8 cellular contexts compared by ENCODE assay signal in genomic region chrX:74291964-74292891, GRCh38.
DNase-seq lines count a peak whose midpoint lies in the region; ATAC-seq lines count a peak whose summit lies in the region.

No MANE protein-coding gene starts in this region.

- ATAC-seq in GM19035 (IDR thresholded peaks at IDR 0.05; ENCODE audit: unreplicated experiment): peak; percentile 86
- ATAC-seq in HG03342 (IDR thresholded peaks at IDR 0.05; ENCODE audit: unreplicated experiment): peak; percentile 85

- H3K27me3 ChIP-seq in layer of hippocampus (ENCODE audit: control insufficient read depth, insufficient read depth, low read length): no peaks in the 10 kb centered on the region

- DNase-seq in AML-193 (lab: John Stamatoyannopoulos, UW) (peak; percentile 72 to 73), NCI-H446 (lab: John Stamatoyannopoulos, UW) (peak; percentile 78 to 87), cerebellar nuclear complex (lab: John Stamatoyannopoulos, UW) (peak; percentile 3 to 80)
- DNase-seq in activated CD4-positive, CD25-positive, alpha-beta regulatory T cell treated with anti-CD3 and anti-CD28 coated beads, Interleukin-2, amount 50 U/mL, for 72 hours: peak; percentile 71
- DNase-seq in stimulated activated CD4-positive, alpha-beta T cell treated with anti-CD3 and anti-CD28 coated beads, Interleukin-1b, Interleukin-23, amount 100 ng/mL, for 24 hours (ENCODE audit: low read depth in 4 of 4, low spot score in 1 of 4): peak; percentile 45 to 67 (median 60)

- peak overlapping the region; percentile 91 for H3K27ac ChIP-seq in layer of hippocampus (ENCODE audit: low read depth, low read length)

Comparison
In these comparisons a context has a peak if more than half of its experiments do, and no peak if none do; other contexts are left out.
1. Peak in every context shown above with its lines: DNase-seq, ATAC-seq and H3K27ac ChIP-seq.